15 cellular contexts compared by ENCODE assay signal in genomic region chr16:71610447-71610846, GRCh38. TPM values are rescaled to one million over a fixed set of nuclear protein-coding genes. Genes with fewer than 3 reads are reported as not detected.
DNase-seq lines count a peak whose midpoint lies in the region; ATAC-seq and TF ChIP-seq lines count a peak whose summit lies in the region.
"Had no signal": no experiment of that assay in that cellular context is flagged by ENCODE, and none has a peak within 500 bp of the region (broad histone marks: within the 10 kb centered on the region; RNA-seq: fewer than 3 reads in every experiment).

No MANE protein-coding gene starts in this region.

- H3F3A ChIP-seq in GM23338 (replicated peaks; ENCODE audit: low read depth): no peaks in the 10 kb centered on the region
- H3F3A ChIP-seq in MM.1S (ENCODE audit: insufficient read depth, low read length): 0 out of 2 replicates have a peak, but pooled peaks cover 3% of the 10 kb centered on the region

- H3K4me3 ChIP-seq in GM23338: 0 out of 2 replicates have a peak overlapping the region, but pooled peaks have one; percentile 31
- H3K4me3 ChIP-seq in MM.1S (ENCODE audit: low read length): no peak overlapping the region
- H3K4me3 ChIP-seq in endocrine pancreas (ENCODE audit: control insufficient read depth, insufficient read depth, low read length): peak overlapping the region; percentile 29
- no peak overlapping the region for H3K4me3 ChIP-seq in adrenal gland
- H3K4me3 ChIP-seq: HAP-1, Peyer's patch had no signal

- H4K20me1 ChIP-seq in GM23338 (replicated peaks; ENCODE audit: insufficient read depth): no peaks in the 10 kb centered on the region
- no peaks in the 10 kb centered on the region for H4K20me1 ChIP-seq in MM.1S (ENCODE audit: insufficient read depth, low read length)

- ATAC-seq in GM23338: no peak
- ATAC-seq in stimulated activated memory B cell treated with anti-CD40 and anti-IgM and Interleukin-4, amounts not matched to agents 10 μg/mL and 1 μg/mL and 100 μg/mL, for 72 hours: no peak
- ATAC-seq in stimulated activated effector memory CD8-positive, alpha-beta T cell treated with anti-CD3 and anti-CD28 coated beads, Interleukin-12 subunit alpha, Interleukin-12 subunit beta, amount 100 ng/mL, for 72 hours: no peak

- no peak for TF ChIP-seq POLR2A in adrenal gland (IDR thresholded peaks at IDR 0.05)

- peaks cover 8% of the 10 kb centered on the region for H3K4me1 Mint-ChIP-seq in GM23338
- H3K4me1 Mint-ChIP-seq in stimulated activated memory B cell treated with anti-CD40 and anti-IgM and Interleukin-4, amounts not matched to agents 10 μg/mL and 1 μg/mL and 100 μg/mL, for 72 hours: peaks cover 34% of the 10 kb centered on the region
- H3K4me1 Mint-ChIP-seq in stimulated activated effector memory CD8-positive, alpha-beta T cell treated with anti-CD3 and anti-CD28 coated beads, Interleukin-12 subunit alpha, Interleukin-12 subunit beta, amount 100 ng/mL, for 72 hours: peaks cover 13% of the 10 kb centered on the region

- peak; percentile 14 for DNase-seq in GM23338 (ENCODE audit: low spot score)
- no peak for DNase-seq in MM.1S
- DNase-seq in adrenal gland: no peak
- DNase-seq in central memory CD4-positive, alpha-beta T cell: no peak
- DNase-seq in stimulated activated effector memory CD8-positive, alpha-beta T cell treated with anti-CD3 and anti-CD28 coated beads, Interleukin-12 subunit alpha, Interleukin-12 subunit beta, amount 100 ng/mL, for 72 hours (ENCODE audit: low spot score in 2 of 2): no peak
- DNase-seq: NCI-H1436 treated with DMSO at 0.1 percent for 48 hours, NCI-H2081 had no signal

- H3K36me3 Mint-ChIP-seq in GM23338 (ENCODE audit: low read depth): no peaks in the 10 kb centered on the region
- H3K36me3 Mint-ChIP-seq in stimulated activated memory B cell treated with anti-CD40 and anti-IgM and Interleukin-4, amounts not matched to agents 10 μg/mL and 1 μg/mL and 100 μg/mL, for 72 hours: no peaks in the 10 kb centered on the region
- no peaks in the 10 kb centered on the region for H3K36me3 Mint-ChIP-seq in stimulated activated effector memory CD8-positive, alpha-beta T cell treated with anti-CD3 and anti-CD28 coated beads, Interleukin-12 subunit alpha, Interleukin-12 subunit beta, amount 100 ng/mL, for 72 hours

- H3K9ac ChIP-seq in MM.1S (ENCODE audit: low read length) (no peak overlapping the region), endocrine pancreas (ENCODE audit: control insufficient read depth, insufficient read depth, low read length) (no peak overlapping the region)

- H3K27ac Mint-ChIP-seq in GM23338: no peak overlapping the region
- peak overlapping the region; percentile 59 for H3K27ac Mint-ChIP-seq in stimulated activated memory B cell treated with anti-CD40 and anti-IgM and Interleukin-4, amounts not matched to agents 10 μg/mL and 1 μg/mL and 100 μg/mL, for 72 hours
- H3K27ac Mint-ChIP-seq in stimulated activated effector memory CD8-positive, alpha-beta T cell treated with anti-CD3 and anti-CD28 coated beads, Interleukin-12 subunit alpha, Interleukin-12 subunit beta, amount 100 ng/mL, for 72 hours: no peak overlapping the region

- H3K27ac ChIP-seq in GM23338 (ENCODE audit: low read depth): no peak overlapping the region
- no peak overlapping the region for H3K27ac ChIP-seq in MM.1S (ENCODE audit: low read length)
- H3K27ac ChIP-seq in adrenal gland: no peak overlapping the region
- H3K27ac ChIP-seq: C4-2B, Peyer's patch had no signal

- peaks cover 12% of the 10 kb centered on the region for H3K27me3 Mint-ChIP-seq in GM23338 (ENCODE audit: insufficient read depth, low read depth, poor library complexity)
- no peaks in the 10 kb centered on the region for H3K27me3 Mint-ChIP-seq in stimulated activated memory B cell treated with anti-CD40 and anti-IgM and Interleukin-4, amounts not matched to agents 10 μg/mL and 1 μg/mL and 100 μg/mL, for 72 hours

- H3K4me1 ChIP-seq in GM23338 (ENCODE audit: insufficient read depth) (no peaks in the 10 kb centered on the region; the same call in 1 of the 2 replicates), MM.1S (ENCODE audit: low read length) (no peaks in the 10 kb centered on the region), endocrine pancreas (ENCODE audit: control insufficient read depth, insufficient read depth, low read length) (peaks cover 6% of the 10 kb centered on the region), adrenal gland (replicated peaks in 1 of 2) (peaks cover 0 to 5% of the 10 kb centered on the region in 2 donors)
- H3K4me1 ChIP-seq: Caco-2, Peyer's patch had no signal

- H3K4me3 Mint-ChIP-seq in GM23338: no peak overlapping the region
- no peak overlapping the region for H3K4me3 Mint-ChIP-seq in stimulated activated memory B cell treated with anti-CD40 and anti-IgM and Interleukin-4, amounts not matched to agents 10 μg/mL and 1 μg/mL and 100 μg/mL, for 72 hours
- no peak overlapping the region for H3K4me3 Mint-ChIP-seq in stimulated activated effector memory CD8-positive, alpha-beta T cell treated with anti-CD3 and anti-CD28 coated beads, Interleukin-12 subunit alpha, Interleukin-12 subunit beta, amount 100 ng/mL, for 72 hours

- WGBS in adrenal gland, 4 donors: 62 to 71% (median 67%) methylated on average over 4 of the region's 4 CpGs

- H2AFZ ChIP-seq in GM23338: no peak overlapping the region
- no peak overlapping the region for H2AFZ ChIP-seq in MM.1S (ENCODE audit: low read length)

- peak overlapping the region; percentile 70 for H3K4me2 ChIP-seq in GM23338
- H3K4me2 ChIP-seq in MM.1S (ENCODE audit: low read depth, low read length): peak overlapping the region; percentile 62; the same call in 1 of the 2 replicates

- TF ChIP-seq CTCF in GM23338 (conservative IDR thresholded peaks at IDR 0.05; ENCODE audit: low read depth in 2 of 2): no peak
- TF ChIP-seq CTCF in MM.1S (IDR thresholded peaks at IDR 0.05; ENCODE audit: low read length): no peak
- no peak for TF ChIP-seq CTCF in adrenal gland (IDR thresholded peaks at IDR 0.05)

- H3K9me3 Mint-ChIP-seq in GM23338: no peaks in the 10 kb centered on the region
- H3K9me3 Mint-ChIP-seq in stimulated activated memory B cell treated with anti-CD40 and anti-IgM and Interleukin-4, amounts not matched to agents 10 μg/mL and 1 μg/mL and 100 μg/mL, for 72 hours: no peaks in the 10 kb centered on the region
- no peaks in the 10 kb centered on the region for H3K9me3 Mint-ChIP-seq in stimulated activated effector memory CD8-positive, alpha-beta T cell treated with anti-CD3 and anti-CD28 coated beads, Interleukin-12 subunit alpha, Interleukin-12 subunit beta, amount 100 ng/mL, for 72 hours

- H3K36me3 ChIP-seq in GM23338 (ENCODE audit: insufficient read depth) (no peaks in the 10 kb centered on the region), MM.1S (replicated peaks; ENCODE audit: insufficient read depth, low read length) (no peaks in the 10 kb centered on the region), endocrine pancreas (ENCODE audit: control insufficient read depth, insufficient read depth, low read length) (no peaks in the 10 kb centered on the region), adrenal gland (replicated peaks in 1 of 2) (no peaks in the 10 kb centered on the region)
- H3K36me3 ChIP-seq: HAP-1, Peyer's patch had no signal

- no peaks in the 10 kb centered on the region for H3K27me3 ChIP-seq in GM23338 (ENCODE audit: insufficient read depth)
- H3K27me3 ChIP-seq in MM.1S (replicated peaks; ENCODE audit: insufficient read depth, low read length): no peaks in the 10 kb centered on the region; the same call in 1 of the 2 replicates
- no peaks in the 10 kb centered on the region for H3K27me3 ChIP-seq in endocrine pancreas (ENCODE audit: control insufficient read depth, insufficient read depth, low read length)
- H3K27me3 ChIP-seq in adrenal gland: peaks cover 4% of the 10 kb centered on the region
- H3K27me3 ChIP-seq: Peyer's patch had no signal

- H3K9me2 ChIP-seq in GM23338 (ENCODE audit: insufficient read depth): no peaks in the 10 kb centered on the region
- no peaks in the 10 kb centered on the region for H3K9me2 ChIP-seq in MM.1S (replicated peaks; ENCODE audit: insufficient read depth, low read length)

- intact Hi-C loops in adrenal gland (cut with DNase I): loop anchor here (2.0 to 5.0 kb wide), 2 partner anchors 198 kb away; no protein-coding TSS in a partner anchor

- H3K9me3 ChIP-seq in MM.1S (replicated peaks; ENCODE audit: insufficient read depth, low read length) (no peaks in the 10 kb centered on the region), endocrine pancreas (ENCODE audit: control insufficient read depth, low read length) (no peaks in the 10 kb centered on the region), adrenal gland (replicated peaks in 1 of 3) (no peaks in the 10 kb centered on the region)
- H3K9me3 ChIP-seq: Caco-2, HAP-1, Peyer's patch had no signal

- no peaks in the 10 kb centered on the region for H3K79me2 ChIP-seq in GM23338 (replicated peaks; ENCODE audit: insufficient read depth)
- no peaks in the 10 kb centered on the region for H3K79me2 ChIP-seq in MM.1S (ENCODE audit: low read length)

TF ChIP-seq in GM23338, 12 proteins besides CTCF, POLR2A, EP300 and RAD21 (continues in another document):
- TF ChIP-seq ZNF114 (CRISPR knock-in tag; IDR thresholded peaks at IDR 0.05): no peak

RNA-seq across cellular contexts. Expression of gene MARVELD3, which starts 15.5 kb away (rescaled TPM):
- 25.1 and 32.7 TPM in 2 replicates for total RNA-seq in GM23338 (2014; rRNA removed; shearing (Covaris generic))
- polyA plus RNA-seq in GM23338 (2016; fragmentation: Nextera tagmentation; extraction: Ambion mirVana) (21.0 and 23.4 TPM in 2 replicates), adrenal gland (under 1 TPM in 2 of 3 donors, not detected in 1; 0.07 to 0.16 TPM)
- total RNA-seq in adrenal gland: under 1 TPM in 4 of 8 donors, not detected in 4; 0.14 to 0.27 (median 0.19) TPM
- total RNA-seq: IMR-90, Right ventricle myocardium superior had no signal
- polyA plus RNA-seq: IMR-90 had no signal

RNA-seq across cellular contexts. Expression of gene TAT, which starts 33.6 kb away (rescaled TPM):
- not detected in 2 replicates for total RNA-seq in GM23338 (2014; rRNA removed; shearing (Covaris generic))
- polyA plus RNA-seq in GM23338 (2016; fragmentation: Nextera tagmentation; extraction: Ambion mirVana) (0.05 and 0.19 TPM in 2 replicates), adrenal gland (under 1 TPM; 0.03 to 0.81 (median 0.08) TPM)
- 1 to 10 TPM in 2 of 8 donors, under 1 TPM in 2, not detected in 4; 0.06 to 1.3 (median 0.63) TPM for total RNA-seq in adrenal gland
- total RNA-seq: Caco-2, IMR-90 had no signal
- polyA plus RNA-seq: IMR-90 had no signal

Comparison
In these comparisons a context has a peak if more than half of its experiments do, and no peak if none do; other contexts are left out.
1. H3K4me3 ChIP-seq: peak in GM23338 (single experiment) and endocrine pancreas (single experiment); none in MM.1S (single experiment) and adrenal gland (0 of 4).
2. RNA of gene MARVELD3, which starts 15.5 kb away (total RNA-seq): 25.1 to 32.7 TPM in GM23338; 0.14 to 0.27 TPM in adrenal gland; every median in the first group is over 10 times any median in the second.